In genomic region chr15:69358850-69359249, GRCh38 we compare ENCODE assay signal across 30 cellular contexts.
"Had no signal": no experiment of that assay in that cellular context is flagged by ENCODE, and none has a peak within 500 bp of the region (broad histone marks: within the 10 kb centered on the region; RNA-seq: fewer than 3 reads in every experiment).

No MANE protein-coding gene starts in this region.

- H3K4me3 Mint-ChIP-seq: activated CD4-positive, alpha-beta memory T cell treated with anti-CD3 and anti-CD28 coated beads, Interleukin-2, amount 10 ng/mL, durations not matched to agents 7 days and 5 days; activated CD8-positive, alpha-beta memory T cell treated with anti-CD3 and anti-CD28 coated beads, Interleukin-2, amount 10 ng/mL, durations not matched to agents 7 days and 5 days; activated naive CD4-positive, alpha-beta T cell treated with anti-CD3 and anti-CD28 coated beads, Interleukin-2, amount 10 ng/mL, durations not matched to agents 7 days and 5 days; activated naive CD8-positive, alpha-beta T cell treated with anti-CD3 and anti-CD28 coated beads for 36 hours had no signal

- H3K36me3 ChIP-seq: ascending aorta, cardiac muscle cell, SJCRH30, WERI-Rb-1 had no signal

- H3K36me3 Mint-ChIP-seq: activated CD8-positive, alpha-beta memory T cell treated with anti-CD3 and anti-CD28 coated beads, Interleukin-2, amount 10 ng/mL, durations not matched to agents 7 days and 5 days; activated naive CD4-positive, alpha-beta T cell treated with anti-CD3 and anti-CD28 coated beads, Interleukin-2, amount 10 ng/mL, durations not matched to agents 7 days and 5 days; activated naive CD8-positive, alpha-beta T cell treated with anti-CD3 and anti-CD28 coated beads for 36 hours had no signal

- H3K9me3 ChIP-seq: ascending aorta, SJCRH30 had no signal

- H3K27me3 Mint-ChIP-seq: activated naive CD8-positive, alpha-beta T cell treated with anti-CD3 and anti-CD28 coated beads for 36 hours had no signal

- H3K4me1 Mint-ChIP-seq: activated CD4-positive, alpha-beta memory T cell treated with anti-CD3 and anti-CD28 coated beads, Interleukin-2, amount 10 ng/mL, durations not matched to agents 7 days and 5 days; activated CD8-positive, alpha-beta memory T cell treated with anti-CD3 and anti-CD28 coated beads, Interleukin-2, amount 10 ng/mL, durations not matched to agents 7 days and 5 days; activated naive CD4-positive, alpha-beta T cell treated with anti-CD3 and anti-CD28 coated beads, Interleukin-2, amount 10 ng/mL, durations not matched to agents 7 days and 5 days; activated naive CD8-positive, alpha-beta T cell treated with anti-CD3 and anti-CD28 coated beads for 36 hours had no signal

- H3K4me3 ChIP-seq: ascending aorta, cardiac muscle cell, K562, SJCRH30, SK-N-MC had no signal

- H3K9me3 Mint-ChIP-seq: activated CD4-positive, alpha-beta memory T cell treated with anti-CD3 and anti-CD28 coated beads, Interleukin-2, amount 10 ng/mL, durations not matched to agents 7 days and 5 days; activated naive CD4-positive, alpha-beta T cell treated with anti-CD3 and anti-CD28 coated beads, Interleukin-2, amount 10 ng/mL, durations not matched to agents 7 days and 5 days; activated naive CD8-positive, alpha-beta T cell treated with anti-CD3 and anti-CD28 coated beads for 36 hours had no signal

- H3K27ac Mint-ChIP-seq: activated CD4-positive, alpha-beta memory T cell treated with anti-CD3 and anti-CD28 coated beads, Interleukin-2, amount 10 ng/mL, durations not matched to agents 7 days and 5 days; activated CD8-positive, alpha-beta memory T cell treated with anti-CD3 and anti-CD28 coated beads, Interleukin-2, amount 10 ng/mL, durations not matched to agents 7 days and 5 days; activated naive CD4-positive, alpha-beta T cell treated with anti-CD3 and anti-CD28 coated beads, Interleukin-2, amount 10 ng/mL, durations not matched to agents 7 days and 5 days; activated naive CD8-positive, alpha-beta T cell treated with anti-CD3 and anti-CD28 coated beads for 36 hours had no signal

- ATAC-seq: activated CD8-positive, alpha-beta memory T cell treated with anti-CD3 and anti-CD28 coated beads, Interleukin-2, amount 10 ng/mL, durations not matched to agents 7 days and 5 days had no signal

- H3K4me1 ChIP-seq: ascending aorta, SJCRH30 had no signal

- H3K27me3 ChIP-seq: ascending aorta, cardiac muscle cell, SJCRH30 had no signal

- H3K27ac ChIP-seq: ascending aorta, cardiac muscle cell, SJCRH30, WERI-Rb-1 had no signal

- DNase-seq: activated CD4-positive, alpha-beta memory T cell treated with anti-CD3 and anti-CD28 coated beads, Interleukin-2, amount 10 ng/mL, durations not matched to agents 7 days and 5 days; activated CD4-positive, alpha-beta T cell treated with anti-CD3 and anti-CD28 coated beads for 1 hour; activated CD4-positive, alpha-beta T cell treated with anti-CD3 and anti-CD28 coated beads for 48 hours; activated CD4-positive, CD25-positive, alpha-beta regulatory T cell; activated CD8-positive, alpha-beta memory T cell treated with anti-CD3 and anti-CD28 coated beads for 24 hours; activated CD8-positive, alpha-beta memory T cell treated with anti-CD3 and anti-CD28 coated beads, Interleukin-2, amount 10 ng/mL, durations not matched to agents 7 days and 5 days; activated CD8-positive, alpha-beta memory T cell treated with anti-CD3 and anti-CD28 coated beads, Interleukin-2, amount 50 U/mL, for 48 hours; activated effector memory CD4-positive, alpha-beta T cell treated with Interleukin-2 at 50 U/mL for 16 hours; activated naive CD4-positive, alpha-beta T cell treated with anti-CD3 and anti-CD28 coated beads, Interleukin-2, amount 10 ng/mL, durations not matched to agents 7 days and 5 days; activated naive CD8-positive, alpha-beta T cell treated with anti-CD3 and anti-CD28 coated beads for 36 hours; activated T-cell treated with anti-CD3 and anti-CD28 coated beads, Interleukin-2, amount 50 U/mL, for 48 hours; amygdala; NCI-H1092 treated with DMSO at 0.1 percent for 48 hours; NCI-H1417; NCI-H187; NCI-H2029 treated with DMSO at 0.1 percent for 48 hours; NCI-H2107; NCI-H2171; NCI-H510A; NCI-H526; NCI-H748 treated with DMSO at 0.1 percent for 48 hours; NK-92 treated with Interleukin-12 subunit alpha and Interleukin-12 subunit beta, amount 100 ng/mL, for 24 hours; Right ventricle myocardium superior; T1000; WERI-Rb-1 had no signal
